In the genomic region with DNA sequence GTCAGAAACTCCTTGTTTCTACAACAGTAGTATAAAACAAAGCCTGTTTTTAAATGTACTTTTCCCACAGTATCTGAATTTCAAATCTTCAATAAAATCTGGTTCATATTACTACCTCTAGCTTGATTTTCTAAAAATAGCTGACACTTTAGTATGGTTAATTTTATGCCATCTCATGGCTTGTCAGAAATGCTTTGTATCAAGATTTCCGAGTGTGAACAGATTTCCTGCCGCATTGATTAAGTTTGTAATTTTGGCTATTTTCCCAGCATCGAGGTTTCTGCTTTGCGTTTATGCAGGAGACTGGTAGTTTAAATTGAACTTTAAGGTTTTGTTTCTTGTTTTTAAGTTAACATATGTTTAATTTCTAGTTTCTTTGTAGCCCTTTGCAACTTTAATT, we compare ENCODE assay signal across 17 cellular contexts. TPM values are rescaled to one million over a fixed set of nuclear protein-coding genes. Genes with fewer than 3 reads are reported as not detected.
DNase-seq lines count a peak whose midpoint lies in the region; ATAC-seq and TF ChIP-seq lines count a peak whose summit lies in the region.
"Had no signal": no experiment of that assay in that cellular context is flagged by ENCODE, and none has a peak within 500 bp of the region (broad histone marks: within the 10 kb centered on the region; RNA-seq: fewer than 3 reads in every experiment).

No MANE protein-coding gene starts in this region.

- TF ChIP-seq CTCF in Panc1 (IDR thresholded peaks at IDR 0.05) (no peak), choroid plexus epithelial cell (conservative IDR thresholded peaks at IDR 0.05; ENCODE audit: low read depth, low read length) (no peak), neural cell (IDR thresholded peaks at IDR 0.05; ENCODE audit: poor library complexity, severe bottlenecking) (no peak)

- POLR2A ChIA-PET in Panc1 (lab: Charles Lee) = interaction anchor here (0.6 kb wide), 1 partner anchor 129 kb away, joined by 8 read pairs; no protein-coding TSS in a partner anchor

- TF ChIP-seq EP300 in neural cell (conservative IDR thresholded peaks at IDR 0.05; ENCODE audit: poor library complexity, severe bottlenecking) = no peak

- no peaks in the 10 kb centered on the region for H3K27me3 ChIP-seq in Panc1 (ENCODE audit: control insufficient read depth, insufficient read depth, low read length)
- no peaks in the 10 kb centered on the region for H3K27me3 ChIP-seq in neural cell (ENCODE audit: insufficient read depth, low read depth, low read length)

- H3K9ac ChIP-seq in neural cell (ENCODE audit: low read length) = no peak overlapping the region

- H3K9me2 ChIP-seq in neural cell (ENCODE audit: insufficient read depth, low read length) = no peaks in the 10 kb centered on the region

- in situ Hi-C loops in Panc1 (cut with HindIII; ENCODE audit: low pct_unique_long_range_greater_than_20kb, low sequenced_read_pairs) = no loop called here

- H3K4me2 ChIP-seq in neural cell (ENCODE audit: low read length) = peak overlapping the region; percentile 50

- no peak overlapping the region for H2AFZ ChIP-seq in neural cell (ENCODE audit: low read depth, low read length)

- peak; percentile 31 for DNase-seq in DMS 273 treated with DMSO at 0.1 percent for 48 hours (lab: John Stamatoyannopoulos, UW)
- no peak for DNase-seq in Panc1 (ENCODE audit: low read depth, low spot score)
- peak; percentile 6 for DNase-seq in choroid plexus epithelial cell (ENCODE audit: low read depth)
- DNase-seq in NCI-H2227 (lab: John Stamatoyannopoulos, UW; ENCODE audit: unreplicated experiment) = no peak
- DNase-seq in stimulated activated CD4-positive, alpha-beta T cell treated with anti-CD3 and anti-CD28 coated beads, Interleukin-4, amount 100 ng/mL, for 24 hours = no peak
- no peak for DNase-seq in globus pallidus (ENCODE audit: low spot score)
- DNase-seq in activated CD4-positive, CD25-positive, alpha-beta regulatory T cell treated with anti-CD3 and anti-CD28 coated beads, Interleukin-2, amount 50 U/mL, for 72 hours = no peak
- DNase-seq: activated CD8-positive, alpha-beta memory T cell treated with anti-CD3 and anti-CD28 coated beads for 24 hours; DND-41; foreskin fibroblast; lower lobe of right lung; natural killer cell; NCI-H187 treated with DMSO at 0.1 percent for 48 hours; NCI-H524; stimulated activated CD4-positive, alpha-beta T cell treated with anti-CD3 and anti-CD28 coated beads, Interleukin-4, amount 100 ng/mL, for 4 hours had no signal

- no peak for TF ChIP-seq RAD21 in neural cell (conservative IDR thresholded peaks at IDR 0.05)

- peaks cover 4% of the 10 kb centered on the region; the same call in 1 of the 2 replicates for H3K9me3 ChIP-seq in Panc1 (ENCODE audit: control insufficient read depth, insufficient read depth, low read depth, low read length)
- peaks cover 2% of the 10 kb centered on the region for H3K9me3 ChIP-seq in neural cell (ENCODE audit: low read length)
- H3K9me3 ChIP-seq: lower lobe of right lung had no signal

- H4K20me1 ChIP-seq in neural cell (ENCODE audit: insufficient read depth) = no peaks in the 10 kb centered on the region

- peaks cover 10% of the 10 kb centered on the region for H3K4me1 ChIP-seq in Panc1 (ENCODE audit: control insufficient read depth, insufficient read depth, low read length)

- H3K36me3 ChIP-seq in Panc1 (ENCODE audit: control insufficient read depth, insufficient read depth, low read length) = no peaks in the 10 kb centered on the region
- no peaks in the 10 kb centered on the region for H3K36me3 ChIP-seq in neural cell (ENCODE audit: insufficient read depth, low read length)
- H3K36me3 ChIP-seq: lower lobe of right lung had no signal

- peaks cover 90% of the 10 kb centered on the region for H3K79me2 ChIP-seq in neural cell (replicated peaks; ENCODE audit: insufficient read depth, low read length)

- ATAC-seq in Panc1 = no peak
- ATAC-seq: lower lobe of right lung, sciatic nerve had no signal

- H3K4me3 ChIP-seq in Panc1 (ENCODE audit: low read depth in 2 of 2, low read length in 2 of 2) (no peak overlapping the region), choroid plexus epithelial cell (ENCODE audit: low read depth, low read length) (no peak overlapping the region), neural cell (ENCODE audit: low read length) (peak overlapping the region; percentile 45)
- H3K4me3 ChIP-seq: lower lobe of right lung had no signal

- H3K27ac ChIP-seq in Panc1 (ENCODE audit: low read length) (peak overlapping the region; percentile 39; the same call in 1 of the 2 replicates), neural cell (ENCODE audit: low read length) (no peak overlapping the region)
- H3K27ac ChIP-seq: lower lobe of right lung had no signal

- intact Hi-C loops in Panc1 (cut with micrococcal nuclease; ENCODE audit: unreplicated experiment) = no loop called here

- no TSS peak for BruUV-seq in Panc1 (replicated peaks; lab: Mats Ljungman, UMichigan)

- CTCF ChIA-PET in Panc1 (lab: Charles Lee) = no interaction called here

- H3F3A ChIP-seq in neural cell (ENCODE audit: insufficient read depth, low read length, poor library complexity, severe bottlenecking) = no peaks in the 10 kb centered on the region

TF ChIP-seq in neural cell, 6 proteins besides CTCF, POLR2A, EP300 and RAD21:
- TF ChIP-seq REST (IDR thresholded peaks at IDR 0.05; ENCODE audit: borderline replicate concordance) (no peak), TAF1 (IDR thresholded peaks at IDR 0.05; ENCODE audit: low read depth) (no peak), POLR2AphosphoS5 (IDR thresholded peaks at IDR 0.05) (no peak), MXI1 (conservative IDR thresholded peaks at IDR 0.05; ENCODE audit: poor library complexity, severe bottlenecking) (no peak), EZH2 (IDR thresholded peaks at IDR 0.05; ENCODE audit: borderline replicate concordance, insufficient read depth, low read length, poor library complexity, severe bottlenecking) (no peak), SMC3 (conservative IDR thresholded peaks at IDR 0.05; ENCODE audit: poor library complexity) (no peak)

RNA-seq across cellular contexts. Expression of gene CLCN3, which starts 44.2 kb away (rescaled TPM):
- 38.3 TPM for total RNA-seq in Panc1 (2021; ENCODE audit: unreplicated experiment)
- polyA plus RNA-seq in Panc1 (2012; ENCODE audit: insufficient read length) = 21.9 TPM
- polyA plus RNA-seq in neural cell = 63.5 and 68.3 TPM in 2 replicates
- 136 and 147 TPM in 2 replicates for polyA minus RNA-seq in neural cell

RNA-seq across cellular contexts. Expression of gene NEK1, which starts 52.2 kb away (rescaled TPM):
- 9.2 TPM for total RNA-seq in Panc1 (2021; ENCODE audit: unreplicated experiment)
- polyA plus RNA-seq in Panc1 (2012; ENCODE audit: insufficient read length) = 2.9 TPM
- polyA plus RNA-seq in neural cell = 16.7 and 17.1 TPM in 2 replicates
- polyA minus RNA-seq in neural cell = 25.6 and 27.6 TPM in 2 replicates

Comparison
In these comparisons a context has a peak if more than half of its experiments do, and no peak if none do; other contexts are left out.
1. DNase-seq: peak in DMS 273 treated with DMSO at 0.1 percent for 48 hours (single experiment) and choroid plexus epithelial cell (single experiment); none in Panc1 (single experiment), NCI-H2227 (single experiment), stimulated activated CD4-positive, alpha-beta T cell treated with anti-CD3 and anti-CD28 coated beads, Interleukin-4, amount 100 ng/mL, for 24 hours (single experiment), globus pallidus (single experiment) and activated CD4-positive, CD25-positive, alpha-beta regulatory T cell treated with anti-CD3 and anti-CD28 coated beads, Interleukin-2, amount 50 U/mL, for 72 hours (single experiment).